ENCODE assay signal across 12 cellular contexts in the genomic region with DNA sequence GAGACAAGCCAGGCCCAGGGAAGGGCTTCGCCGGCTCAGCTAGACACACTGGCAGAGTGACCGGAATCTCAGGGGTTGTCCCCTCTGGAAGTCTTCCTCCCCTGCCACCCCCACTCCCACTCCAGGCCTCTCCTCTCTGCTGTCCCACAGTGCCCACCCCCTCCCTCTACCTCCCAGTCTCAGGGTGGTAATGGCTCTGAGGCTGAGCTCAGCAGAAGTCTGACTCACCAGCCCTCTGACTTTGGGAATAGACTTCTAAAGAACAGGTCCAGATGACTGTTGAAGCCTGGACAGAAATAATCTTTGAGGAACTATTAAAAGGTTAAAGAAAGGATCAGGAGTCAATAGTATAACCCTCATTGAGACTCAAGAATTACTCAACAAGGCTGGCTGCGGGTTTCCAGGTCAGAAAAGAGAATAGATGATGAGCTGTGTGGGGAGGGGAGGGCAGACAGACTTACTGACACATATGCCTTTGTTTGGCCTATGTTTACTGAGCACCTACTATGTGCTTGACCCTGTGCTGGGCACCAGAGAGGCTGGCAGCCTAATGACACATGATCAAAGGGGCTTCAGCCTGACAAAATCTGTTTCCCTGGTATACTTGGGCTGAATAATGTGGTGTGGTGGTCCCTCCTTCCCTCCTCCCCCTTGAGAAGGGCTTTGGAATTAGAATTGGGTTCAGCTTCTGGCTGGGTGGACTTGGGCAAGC. TPM values are rescaled to one million over a fixed set of nuclear protein-coding genes. Genes with fewer than 3 reads are reported as not detected.
DNase-seq lines count a peak whose midpoint lies in the region; ATAC-seq and TF ChIP-seq lines count a peak whose summit lies in the region.
"Had no signal": no experiment of that assay in that cellular context is flagged by ENCODE, and none has a peak within 500 bp of the region (broad histone marks: within the 10 kb centered on the region; RNA-seq: fewer than 3 reads in every experiment).

No MANE protein-coding gene starts in this region.

- H3K36me3 Mint-ChIP-seq in activated T-helper 2 cell treated with anti-CD3 and anti-CD28 coated beads, Interferon-gamma antibody, Interleukin-2, Interleukin-4, amounts not matched to agents 10 μg/mL and 5 μg/mL and 100 μg/mL, durations not matched to agents 14 hours and 24 hours and 36 hours (ENCODE audit: low read depth), result peaks cover 26% of the 10 kb centered on the region

- TF ChIP-seq CTCF in heart left ventricle (IDR thresholded peaks at IDR 0.05) (no peak), adrenal gland (IDR thresholded peaks at IDR 0.05) (no peak), thoracic aorta (IDR thresholded peaks at IDR 0.05) (no peak), dorsolateral prefrontal cortex (IDR thresholded peaks at IDR 0.05 in 54 of 56, conservative IDR thresholded peaks at IDR 0.05 in 2 of 56; ENCODE audit: low read depth in 1 of 56, partially characterized antibody in 56 of 56) (no peak)

- 63 to 98% (median 88%) methylated on average over 1 to 4 of the region's 4 CpGs for WGBS in heart left ventricle, 4 donors
- 49 to 61% (median 59%) methylated on average over 2 to 4 of the region's 4 CpGs for WGBS in adrenal gland, 4 donors

- ATAC-seq in heart left ventricle, result no peak
- peak; percentile 31 for ATAC-seq in thoracic aorta (ENCODE audit: insufficient number of reproducible peaks, low FRiP score, low read depth)
- no peak for ATAC-seq in GM19328 (IDR thresholded peaks at IDR 0.05; ENCODE audit: unreplicated experiment)

- no peaks in the 10 kb centered on the region for H3K27me3 Mint-ChIP-seq in activated T-helper 2 cell treated with anti-CD3 and anti-CD28 coated beads, Interferon-gamma antibody, Interleukin-2, Interleukin-4, amounts not matched to agents 10 μg/mL and 5 μg/mL and 100 μg/mL, durations not matched to agents 14 hours and 24 hours and 36 hours (ENCODE audit: low read depth)

- no peak for TF ChIP-seq POLR2A in heart left ventricle (IDR thresholded peaks at IDR 0.05)
- TF ChIP-seq POLR2A in adrenal gland (IDR thresholded peaks at IDR 0.05), result no peak

- H3K9me3 Mint-ChIP-seq in activated T-helper 2 cell treated with anti-CD3 and anti-CD28 coated beads, Interferon-gamma antibody, Interleukin-2, Interleukin-4, amounts not matched to agents 10 μg/mL and 5 μg/mL and 100 μg/mL, durations not matched to agents 14 hours and 24 hours and 36 hours, result no peaks in the 10 kb centered on the region
- H3K9me3 Mint-ChIP-seq: activated naive CD4-positive, alpha-beta T cell treated with anti-CD3 and anti-CD28 coated beads for 36 hours had no signal

- peaks cover 5% of the 10 kb centered on the region for H3K4me1 Mint-ChIP-seq in activated T-helper 2 cell treated with anti-CD3 and anti-CD28 coated beads, Interferon-gamma antibody, Interleukin-2, Interleukin-4, amounts not matched to agents 10 μg/mL and 5 μg/mL and 100 μg/mL, durations not matched to agents 14 hours and 24 hours and 36 hours (ENCODE audit: low read depth)

- no peaks in the 10 kb centered on the region for H3K27me3 ChIP-seq in heart left ventricle
- H3K27me3 ChIP-seq in adrenal gland, result no peaks in the 10 kb centered on the region
- H3K27me3 ChIP-seq in thoracic aorta (replicated peaks; ENCODE audit: insufficient read depth), result no peaks in the 10 kb centered on the region
- H3K27me3 ChIP-seq in dorsolateral prefrontal cortex, result no peaks in the 10 kb centered on the region

- no peaks in the 10 kb centered on the region for H3K9me3 ChIP-seq in heart left ventricle
- H3K9me3 ChIP-seq in adrenal gland (replicated peaks in 1 of 3), result no peaks in the 10 kb centered on the region
- H3K9me3 ChIP-seq in thoracic aorta, result no peaks in the 10 kb centered on the region

- DNase-seq in heart left ventricle (no peak), cardiac septum (ENCODE audit: low spot score) (no peak), adrenal gland (peak in 6 of 7 donors; percentile 50 to 73 (median 64)), kidney glomerular epithelial cell (lab: John Stamatoyannopoulos, UW) (peak; percentile 12), thoracic aorta (ENCODE audit: low spot score) (no peak), dorsolateral prefrontal cortex (no peak)
- DNase-seq in activated T-helper 2 cell treated with anti-CD3 and anti-CD28 coated beads, Interferon-gamma antibody, Interleukin-2, Interleukin-4, amounts not matched to agents 10 μg/mL and 5 μg/mL and 100 μg/mL, durations not matched to agents 14 hours and 24 hours and 36 hours (ENCODE audit: low spot score), result no peak
- DNase-seq: activated CD4-positive, alpha-beta T cell treated with anti-CD3 and anti-CD28 coated beads for 4 hours; activated naive CD4-positive, alpha-beta T cell treated with anti-CD3 and anti-CD28 coated beads for 36 hours; kidney; retina had no signal

- no peak overlapping the region for H3K27ac Mint-ChIP-seq in activated T-helper 2 cell treated with anti-CD3 and anti-CD28 coated beads, Interferon-gamma antibody, Interleukin-2, Interleukin-4, amounts not matched to agents 10 μg/mL and 5 μg/mL and 100 μg/mL, durations not matched to agents 14 hours and 24 hours and 36 hours
- H3K27ac Mint-ChIP-seq: activated naive CD4-positive, alpha-beta T cell treated with anti-CD3 and anti-CD28 coated beads for 36 hours had no signal

- H3K27ac ChIP-seq in heart left ventricle (peak overlapping the region; percentile 83 to 97 (median 90)), adrenal gland (peak overlapping the region; percentile 52 to 89 (median 75)), thoracic aorta (peak overlapping the region; percentile 92 to 93), dorsolateral prefrontal cortex (peak overlapping the region in 12 of 59 donors; percentile 0 to 82 (median 47))

- no peak overlapping the region for H3K4me3 Mint-ChIP-seq in activated T-helper 2 cell treated with anti-CD3 and anti-CD28 coated beads, Interferon-gamma antibody, Interleukin-2, Interleukin-4, amounts not matched to agents 10 μg/mL and 5 μg/mL and 100 μg/mL, durations not matched to agents 14 hours and 24 hours and 36 hours (ENCODE audit: low read depth)
- H3K4me3 Mint-ChIP-seq: activated naive CD4-positive, alpha-beta T cell treated with anti-CD3 and anti-CD28 coated beads for 36 hours had no signal

- intact Hi-C loops in heart left ventricle (cut with DNase I) (loop anchor here in 1 of 10 donors (5.0 kb wide), 1 partner anchor 58 kb away; no protein-coding TSS in a partner anchor), cardiac septum (cut with DNase I) (loop anchor here (2.0 to 5.0 kb wide), 2 partner anchors 51 to 243 kb away; no protein-coding TSS in a partner anchor), adrenal gland (cut with DNase I) (no loop called here), dorsolateral prefrontal cortex (cut with DNase I) (no loop called here)
- intact Hi-C loops in activated T-helper 2 cell treated with anti-CD3 and anti-CD28 coated beads, Interferon-gamma antibody, Interleukin-2, Interleukin-4, amounts not matched to agents 10 μg/mL and 5 μg/mL and 100 μg/mL, durations not matched to agents 14 hours and 24 hours and 36 hours (cut with micrococcal nuclease), result no loop called here

- H3K4me1 ChIP-seq in heart left ventricle (peaks cover 3 to 74% (median 37%) of the 10 kb centered on the region in 12 donors), adrenal gland (replicated peaks in 1 of 2) (peaks cover 27 to 34% of the 10 kb centered on the region in 2 donors), thoracic aorta (ENCODE audit: control insufficient read depth in 1 of 2, low read depth in 2 of 2) (peaks cover 29 to 65% of the 10 kb centered on the region in 2 donors)

- peaks cover 0 to 35% (median 27%) of the 10 kb centered on the region in 9 donors for H3K36me3 ChIP-seq in heart left ventricle
- H3K36me3 ChIP-seq in adrenal gland (replicated peaks in 1 of 2), result peaks cover 0 to 26% of the 10 kb centered on the region in 2 donors
- H3K36me3 ChIP-seq in thoracic aorta, result peaks cover 15% of the 10 kb centered on the region

- no peak overlapping the region for H3K4me3 ChIP-seq in heart left ventricle
- H3K4me3 ChIP-seq in adrenal gland, result no peak overlapping the region
- H3K4me3 ChIP-seq in thoracic aorta, result no peak overlapping the region
- H3K4me3 ChIP-seq in dorsolateral prefrontal cortex, result no peak overlapping the region

RNA-seq across cellular contexts. Expression of gene HCRTR1, which starts 8.2 kb away (rescaled TPM):
- total RNA-seq in heart left ventricle (under 1 TPM in 5 of 9 donors, not detected in 4; 0.21 to 0.82 (median 0.30) TPM), cardiac septum (not detected), adrenal gland (1 to 10 TPM in 2 of 8 donors, under 1 TPM in 1, not detected in 5; 0.98 to 2.8 (median 1.7) TPM), thoracic aorta (not detected), dorsolateral prefrontal cortex (1 to 10 TPM in 8 of 120 experiments, under 1 TPM in 41, not detected in 71; 0.22 to 1.4 (median 0.52) TPM)
- polyA plus RNA-seq in heart left ventricle (under 1 TPM; 0.24 to 0.50 TPM), adrenal gland (1 to 10 TPM in 1 of 3 donors, under 1 TPM in 2; 0.18 to 3.5 (median 0.67) TPM)
- not detected in 2 replicates for total RNA-seq in activated T-helper 2 cell treated with anti-CD3 and anti-CD28 coated beads, Interferon-gamma antibody, Interleukin-2, Interleukin-4, amounts not matched to agents 10 μg/mL and 5 μg/mL and 100 μg/mL, durations not matched to agents 14 hours and 24 hours and 36 hours
- total RNA-seq: activated naive CD4-positive, alpha-beta T cell treated with anti-CD3 and anti-CD28 coated beads for 36 hours had no signal

RNA-seq across cellular contexts. Expression of gene PEF1, which starts 19.0 kb away (rescaled TPM):
- total RNA-seq in heart left ventricle (10 to 100 TPM; 32.2 to 55.4 (median 42.4) TPM), cardiac septum (55.1 TPM), adrenal gland (100 to 1,000 TPM in 2 of 8 donors, 10 to 100 TPM in 6; 71.1 to 132 (median 86.5) TPM), thoracic aorta (10 to 100 TPM; 69.2 to 99.5 TPM), dorsolateral prefrontal cortex (10 to 100 TPM; 41.8 to 80.3 (median 60.8) TPM)
- polyA plus RNA-seq in heart left ventricle (100 to 1,000 TPM in 1 of 2 donors, 10 to 100 TPM in 1; 36.1 to 106 TPM), adrenal gland (10 to 100 TPM; 58.2 to 87.1 (median 68.9) TPM)
- 56.5 and 61.5 TPM in 2 replicates for total RNA-seq in activated T-helper 2 cell treated with anti-CD3 and anti-CD28 coated beads, Interferon-gamma antibody, Interleukin-2, Interleukin-4, amounts not matched to agents 10 μg/mL and 5 μg/mL and 100 μg/mL, durations not matched to agents 14 hours and 24 hours and 36 hours

RNA-seq across cellular contexts. Expression of gene TINAGL1, which starts 49.4 kb away (rescaled TPM):
- total RNA-seq in heart left ventricle (100 to 1,000 TPM; 136 to 697 (median 199) TPM), cardiac septum (180 TPM), adrenal gland (100 to 1,000 TPM in 4 of 8 donors, 10 to 100 TPM in 4; 31.7 to 294 (median 98.6) TPM), thoracic aorta (1,000 to 10,000 TPM in 1 of 2 donors, 100 to 1,000 TPM in 1; 581 to 1,250 TPM), dorsolateral prefrontal cortex (10 to 100 TPM in 105 of 120 experiments, 1 to 10 TPM in 15; 6.6 to 45.5 (median 15.6) TPM)
- polyA plus RNA-seq in heart left ventricle (100 to 1,000 TPM; 263 to 354 TPM), adrenal gland (100 to 1,000 TPM in 1 of 3 donors, 10 to 100 TPM in 2; 22.7 to 146 (median 89.5) TPM)
- not detected in 2 replicates for total RNA-seq in activated T-helper 2 cell treated with anti-CD3 and anti-CD28 coated beads, Interferon-gamma antibody, Interleukin-2, Interleukin-4, amounts not matched to agents 10 μg/mL and 5 μg/mL and 100 μg/mL, durations not matched to agents 14 hours and 24 hours and 36 hours
- total RNA-seq: activated naive CD4-positive, alpha-beta T cell treated with anti-CD3 and anti-CD28 coated beads for 36 hours had no signal

Comparison
In these comparisons a context has a peak if more than half of its experiments do, and no peak if none do; other contexts are left out.
1. DNase-seq: peak in adrenal gland (6 of 7) and kidney glomerular epithelial cell (single experiment); none in heart left ventricle (0 of 5), cardiac septum (single experiment), thoracic aorta (single experiment), dorsolateral prefrontal cortex (0 of 10) and activated T-helper 2 cell treated with anti-CD3 and anti-CD28 coated beads, Interferon-gamma antibody, Interleukin-2, Interleukin-4, amounts not matched to agents 10 μg/mL and 5 μg/mL and 100 μg/mL, durations not matched to agents 14 hours and 24 hours and 36 hours (single experiment).